In genomic region chr11:15707194-15707593, GRCh38 we compare ENCODE assay signal across 26 cellular contexts.
"Had no signal": no experiment of that assay in that cellular context is flagged by ENCODE, and none has a peak within 500 bp of the region (broad histone marks: within the 10 kb centered on the region; RNA-seq: fewer than 3 reads in every experiment).

No MANE protein-coding gene starts in this region.

- H3K27me3 Mint-ChIP-seq: activated CD4-positive, alpha-beta T cell treated with anti-CD3 and anti-CD28 coated beads, Interleukin-2, amount 10 ng/mL, durations not matched to agents 7 days and 5 days; activated naive CD8-positive, alpha-beta T cell treated with anti-CD3 and anti-CD28 coated beads, Interleukin-2, amount 50 U/mL, for 24 hours had no signal

- H3K27ac ChIP-seq: neutrophil, pancreas, upper lobe of right lung, WERI-Rb-1 had no signal

- H3K4me3 Mint-ChIP-seq: activated CD4-positive, alpha-beta T cell treated with anti-CD3 and anti-CD28 coated beads, Interleukin-2, amount 10 ng/mL, durations not matched to agents 7 days and 5 days; activated CD8-positive, alpha-beta T cell treated with anti-CD3 and anti-CD28 coated beads for 36 hours; activated naive CD8-positive, alpha-beta T cell treated with anti-CD3 and anti-CD28 coated beads, Interleukin-2, amount 50 U/mL, for 24 hours; activated T-helper 1 cell treated with anti-CD3 and anti-CD28 coated beads, Interleukin-12 subunit alpha, Interleukin-12 subunit beta, Interleukin-2, Interleukin-4 antibody, amounts not matched to agents 30 ng/mL and 10 ng/mL and 1 ng/mL, durations not matched to agents 14 hours and 24 hours and 36 hours; mesothelial cell of epicardium; natural killer cell; T-helper 2 cell treated with Interferon-gamma antibody and Interleukin-4, amounts not matched to agents 5 μg/mL and 100 μg/mL, for 36 hours had no signal

- H3K9me3 Mint-ChIP-seq: activated CD4-positive, alpha-beta T cell treated with anti-CD3 and anti-CD28 coated beads, Interleukin-2, amount 10 ng/mL, durations not matched to agents 7 days and 5 days; activated naive CD8-positive, alpha-beta T cell treated with anti-CD3 and anti-CD28 coated beads, Interleukin-2, amount 50 U/mL, for 24 hours; T-helper 2 cell treated with Interferon-gamma antibody and Interleukin-4, amounts not matched to agents 5 μg/mL and 100 μg/mL, for 36 hours had no signal

- H3K4me1 Mint-ChIP-seq: activated CD4-positive, alpha-beta T cell treated with anti-CD3 and anti-CD28 coated beads, Interleukin-2, amount 10 ng/mL, durations not matched to agents 7 days and 5 days; activated naive CD8-positive, alpha-beta T cell treated with anti-CD3 and anti-CD28 coated beads, Interleukin-2, amount 50 U/mL, for 24 hours; natural killer cell had no signal

- ATAC-seq: activated CD8-positive, alpha-beta T cell treated with anti-CD3 and anti-CD28 coated beads for 36 hours; activated naive CD8-positive, alpha-beta T cell treated with anti-CD3 and anti-CD28 coated beads, Interleukin-2, amount 50 U/mL, for 24 hours; natural killer cell; stimulated activated naive CD8-positive, alpha-beta T cell treated with anti-CD3 and anti-CD28 coated beads, Interleukin-15, Interleukin-2, amounts not matched to agents 100 U/mL and 50 U/mL, for 24 hours had no signal

- H3K4me3 ChIP-seq: coronary artery, heart right ventricle, lung, pancreas, thyroid gland, upper lobe of right lung had no signal

- H3K9me3 ChIP-seq: neutrophil, pancreas, thyroid gland, upper lobe of right lung had no signal

- DNase-seq: activated CD4-positive, alpha-beta T cell treated with anti-CD3 and anti-CD28 coated beads, Interleukin-2, amount 10 ng/mL, durations not matched to agents 7 days and 5 days; activated CD4-positive, CD25-positive, alpha-beta regulatory T cell treated with anti-CD3 and anti-CD28 coated beads, Interleukin-2, amount 50 U/mL, for 72 hours; activated CD8-positive, alpha-beta T cell treated with anti-CD3 and anti-CD28 coated beads for 36 hours; activated gamma-delta T cell; activated naive CD4-positive, alpha-beta T cell treated with anti-CD3 and anti-CD28 coated beads, Interleukin-2, amount 50 U/mL, for 16 hours; activated naive CD8-positive, alpha-beta T cell treated with anti-CD3 and anti-CD28 coated beads, Interleukin-2, amount 50 U/mL, for 24 hours; cerebellar nuclear complex; erythroblast; heart right ventricle; left colon; natural killer cell; pancreas; right cardiac atrium; stimulated activated CD4-positive, alpha-beta T cell treated with anti-CD3 and anti-CD28 coated beads, Interleukin-12 subunit alpha, Interleukin-12 subunit beta, amount 100 ng/mL, for 4 hours; stimulated activated CD4-positive, alpha-beta T cell treated with anti-CD3 and anti-CD28 coated beads, Interleukin-4, amount 100 ng/mL, for 4 hours; stimulated activated naive CD8-positive, alpha-beta T cell treated with anti-CD3 and anti-CD28 coated beads, Interleukin-15, Interleukin-2, amounts not matched to agents 100 U/mL and 50 U/mL, for 24 hours; thyroid gland; upper lobe of right lung; WERI-Rb-1 had no signal

- H3K27ac Mint-ChIP-seq: activated CD4-positive, alpha-beta T cell treated with anti-CD3 and anti-CD28 coated beads, Interleukin-2, amount 10 ng/mL, durations not matched to agents 7 days and 5 days; activated CD8-positive, alpha-beta T cell treated with anti-CD3 and anti-CD28 coated beads for 36 hours; activated naive CD8-positive, alpha-beta T cell treated with anti-CD3 and anti-CD28 coated beads, Interleukin-2, amount 50 U/mL, for 24 hours; activated T-helper 1 cell treated with anti-CD3 and anti-CD28 coated beads, Interleukin-12 subunit alpha, Interleukin-12 subunit beta, Interleukin-2, Interleukin-4 antibody, amounts not matched to agents 30 ng/mL and 10 ng/mL and 1 ng/mL, durations not matched to agents 14 hours and 24 hours and 36 hours; mesothelial cell of epicardium; natural killer cell; T-helper 2 cell treated with Interferon-gamma antibody and Interleukin-4, amounts not matched to agents 5 μg/mL and 100 μg/mL, for 36 hours had no signal

- H3K27me3 ChIP-seq: heart right ventricle, neutrophil, pancreas, thyroid gland, upper lobe of right lung had no signal

- H3K36me3 Mint-ChIP-seq: mesothelial cell of epicardium, natural killer cell had no signal

- FAIRE-seq: keratinocyte, pancreas had no signal

- H3K36me3 ChIP-seq: heart right ventricle, neutrophil, pancreas, thyroid gland, upper lobe of right lung, WERI-Rb-1 had no signal
